13 cellular contexts compared by ENCODE assay signal in the genomic region with DNA sequence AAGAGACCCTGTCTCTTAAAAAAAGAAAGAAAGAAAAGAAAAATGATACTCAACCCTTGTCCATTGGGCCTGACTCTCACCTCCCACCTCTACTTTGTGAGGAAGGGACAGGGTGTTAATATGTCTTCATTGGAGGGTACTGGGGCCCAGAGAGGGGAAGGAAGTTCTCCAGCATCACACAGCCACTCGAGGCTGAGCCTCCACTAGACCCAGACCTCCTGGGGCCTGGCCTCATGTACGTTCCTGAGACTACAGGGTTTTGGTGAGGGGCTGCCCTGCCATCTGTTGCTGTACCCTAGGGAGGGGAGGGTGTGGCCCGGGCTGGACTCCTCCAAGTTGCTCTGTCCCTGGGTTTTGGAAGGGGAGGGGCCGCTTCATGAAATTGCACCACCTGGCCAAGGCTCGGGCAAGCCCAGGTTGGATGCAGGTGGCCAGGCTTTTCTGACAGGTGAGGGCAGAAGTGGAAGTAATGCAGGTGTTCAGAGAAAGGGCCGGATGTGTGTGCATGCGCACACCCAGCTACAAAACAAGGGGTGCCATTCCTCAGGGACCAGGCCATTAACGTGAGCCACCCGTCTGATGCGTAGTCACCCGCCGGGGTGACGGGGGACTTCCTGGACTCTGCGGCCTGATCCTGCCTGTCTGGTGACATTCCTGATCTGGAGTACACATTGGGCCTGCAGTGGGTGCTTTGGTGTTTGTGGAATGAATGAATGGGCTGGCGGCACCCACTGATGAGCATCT. TPM values are rescaled to one million over a fixed set of nuclear protein-coding genes. Genes with fewer than 3 reads are reported as not detected.
DNase-seq lines count a peak whose midpoint lies in the region; ATAC-seq and TF ChIP-seq lines count a peak whose summit lies in the region.
"Had no signal": no experiment of that assay in that cellular context is flagged by ENCODE, and none has a peak within 500 bp of the region (broad histone marks: within the 10 kb centered on the region; RNA-seq: fewer than 3 reads in every experiment).

No MANE protein-coding gene starts in this region.

- H3K27ac Mint-ChIP-seq in Caco-2 (ENCODE audit: unreplicated experiment) (peak overlapping the region; percentile 84), brain (peak overlapping the region in 3 of 5 experiments; percentile 75 to 84 (median 75))

- H3K4me3 Mint-ChIP-seq in Caco-2 (ENCODE audit: unreplicated experiment) (peak overlapping the region; percentile 30), brain (no peak overlapping the region)
- H3K4me3 Mint-ChIP-seq: CD8-positive, alpha-beta memory T cell had no signal

- H3K4me1 Mint-ChIP-seq in Caco-2 (ENCODE audit: low read depth, unreplicated experiment) (peaks cover 28% of the 10 kb centered on the region), brain (peaks cover 56% of the 10 kb centered on the region)
- H3K4me1 Mint-ChIP-seq: CD8-positive, alpha-beta memory T cell had no signal

- no TSS peak for BruUV-seq in Caco-2 (replicated peaks; lab: Mats Ljungman, UMichigan)

- CTCF ChIA-PET in Caco-2 (lab: Charles Lee) = no interaction called here

- intact Hi-C loops in Caco-2 (cut with micrococcal nuclease; ENCODE audit: unreplicated experiment) = no loop called here

- TF ChIP-seq CTCF in Caco-2 (IDR thresholded peaks at IDR 0.05; ENCODE audit: insufficient read depth in 1 of 2, low read depth in 1 of 2, low read length in 1 of 2, severe bottlenecking in 1 of 2, unreplicated experiment in 1 of 2) (no peak), brain (conservative IDR thresholded peaks at IDR 0.05) (no peak), osteoblast (IDR thresholded peaks at IDR 0.05; ENCODE audit: extremely low read depth, low read depth, low read length) (no peak)

- H3K27me3 Mint-ChIP-seq in Caco-2 (ENCODE audit: insufficient read depth, unreplicated experiment) = no peaks in the 10 kb centered on the region
- H3K27me3 Mint-ChIP-seq in brain = no peaks in the 10 kb centered on the region

- peak; percentile 79 for DNase-seq in Caco-2
- DNase-seq in NCI-H1105 (lab: John Stamatoyannopoulos, UW) = peak; percentile 82
- DNase-seq in osteoblast (ENCODE audit: insufficient read length, low spot score, missing footprints) = no peak
- no peak for DNase-seq in activated effector memory CD4-positive, alpha-beta T cell treated with anti-CD3 and anti-CD28 coated beads, Interleukin-2, amount 50 U/mL, for 16 hours
- no peak for DNase-seq in activated T-cell treated with anti-CD3 and anti-CD28 coated beads, Interleukin-2, amount 50 U/mL, for 1 hour
- DNase-seq in ACHN = no peak
- DNase-seq: adrenal gland; CD8-positive, alpha-beta memory T cell; stimulated activated CD4-positive, alpha-beta T cell treated with anti-CD3 and anti-CD28 coated beads, Interleukin-12 subunit alpha, Interleukin-12 subunit beta, amount 100 ng/mL, for 4 hours; stimulated activated naive CD8-positive, alpha-beta T cell treated with anti-CD3 and anti-CD28 coated beads, Interleukin-15, Interleukin-2, amounts not matched to agents 100 U/mL and 50 U/mL, for 24 hours had no signal

- H3K79me2 ChIP-seq in osteoblast (ENCODE audit: insufficient read depth, low read length) = peaks cover 63% of the 10 kb centered on the region

- no peaks in the 10 kb centered on the region for H3K9me3 Mint-ChIP-seq in Caco-2 (ENCODE audit: unreplicated experiment)
- no peaks in the 10 kb centered on the region for H3K9me3 Mint-ChIP-seq in brain
- H3K9me3 Mint-ChIP-seq: CD8-positive, alpha-beta memory T cell had no signal

- H3K27me3 ChIP-seq in Caco-2 (replicated peaks; ENCODE audit: control insufficient read depth, insufficient read depth, low read length) = no peaks in the 10 kb centered on the region
- H3K27me3 ChIP-seq in osteoblast (ENCODE audit: insufficient read depth, low read length) = no peaks in the 10 kb centered on the region
- H3K27me3 ChIP-seq: adrenal gland, heart left ventricle had no signal

- peaks cover 3% of the 10 kb centered on the region for H4K20me1 ChIP-seq in osteoblast (ENCODE audit: insufficient read depth, low read length)

- H3K36me3 Mint-ChIP-seq in Caco-2 (ENCODE audit: insufficient read depth, unreplicated experiment) (peaks cover 55% of the 10 kb centered on the region), brain (peaks cover 19% of the 10 kb centered on the region)
- H3K36me3 Mint-ChIP-seq: CD8-positive, alpha-beta memory T cell had no signal

- peak overlapping the region; percentile 99 for H3K27ac ChIP-seq in osteoblast (ENCODE audit: low read depth, low read length)
- H3K27ac ChIP-seq: adrenal gland had no signal

- H3K36me3 ChIP-seq in Caco-2 (ENCODE audit: control insufficient read depth, insufficient read depth, low read length) (no peaks in the 10 kb centered on the region; the same call in 1 of the 2 replicates), osteoblast (ENCODE audit: insufficient read depth, low read length) (peaks cover 6% of the 10 kb centered on the region)
- H3K36me3 ChIP-seq: adrenal gland, heart left ventricle had no signal

- in situ Hi-C loops in ACHN (cut with HindIII; ENCODE audit: low pct_ligation_motif_present, low pct_unique_long_range_greater_than_20kb, low sequenced_read_pairs) = no loop called here

- H3K9me3 ChIP-seq in Caco-2 (no peaks in the 10 kb centered on the region), osteoblast (ENCODE audit: low read depth, low read length) (no peaks in the 10 kb centered on the region)
- H3K9me3 ChIP-seq: adrenal gland had no signal

- POLR2A ChIA-PET in Caco-2 (lab: Charles Lee) = no interaction called here

- no peak overlapping the region for H2AFZ ChIP-seq in osteoblast (ENCODE audit: low read length)

- H3K4me2 ChIP-seq in osteoblast (ENCODE audit: insufficient read depth, low read length) = no peak overlapping the region

- peaks cover 25% of the 10 kb centered on the region for H3K4me1 ChIP-seq in Caco-2
- H3K4me1 ChIP-seq in osteoblast (ENCODE audit: insufficient read depth, low read length) = peaks cover 39% of the 10 kb centered on the region

- H3K4me3 ChIP-seq in Caco-2 (ENCODE audit: low read depth, low read length) (no peak overlapping the region), osteoblast (ENCODE audit: insufficient read depth, low read length) (no peak overlapping the region)
- H3K4me3 ChIP-seq: adrenal gland, heart left ventricle had no signal

- no peak for ATAC-seq in GM21447 (IDR thresholded peaks at IDR 0.05; ENCODE audit: unreplicated experiment)
- ATAC-seq: heart left ventricle; stimulated activated naive CD8-positive, alpha-beta T cell treated with anti-CD3 and anti-CD28 coated beads, Interleukin-15, Interleukin-2, amounts not matched to agents 100 U/mL and 50 U/mL, for 24 hours had no signal

RNA-seq across cellular contexts. Expression of gene GTF2IRD1, which starts 21.7 kb away (rescaled TPM):
- total RNA-seq in Caco-2 (2022) (53.6 and 54.6 TPM in 2 replicates), osteoblast (15.9 and 18.6 TPM in 2 replicates)
- polyA plus RNA-seq in brain (ENCODE audit: insufficient read depth, low read depth, low replicate concordance) = 33.6 TPM
- polyA plus RNA-seq: CD8-positive, alpha-beta memory T cell had no signal

Comparison
In these comparisons a context has a peak if more than half of its experiments do, and no peak if none do; other contexts are left out.
1. DNase-seq: peak in Caco-2 (2 of 2) and NCI-H1105 (single experiment); none in osteoblast (single experiment), activated effector memory CD4-positive, alpha-beta T cell treated with anti-CD3 and anti-CD28 coated beads, Interleukin-2, amount 50 U/mL, for 16 hours (single experiment), activated T-cell treated with anti-CD3 and anti-CD28 coated beads, Interleukin-2, amount 50 U/mL, for 1 hour (single experiment) and ACHN (single experiment).